In genomic region chr2:56813490-56813889, GRCh38 we compare ENCODE assay signal across 9 cellular contexts.
"Had no signal": no experiment of that assay in that cellular context is flagged by ENCODE, and none has a peak within 500 bp of the region (broad histone marks: within the 10 kb centered on the region; RNA-seq: fewer than 3 reads in every experiment).

No MANE protein-coding gene starts in this region.

- H3K36me3 ChIP-seq: HAP-1 had no signal

- H3K9ac ChIP-seq: GM23248 had no signal

- DNase-seq: GM23248, GOT3, H7, IMR-90, KG1 had no signal

- H3K9me3 ChIP-seq: HAP-1 had no signal

- ATAC-seq: HCT116, K562 had no signal

- H3K4me1 ChIP-seq: HAP-1 had no signal

- H2AFZ ChIP-seq: GM23248 had no signal

- H3K27ac ChIP-seq: GM23248, HL-60 had no signal

- H3K4me3 ChIP-seq: HAP-1, K562 had no signal

- FAIRE-seq: K562 had no signal
